In genomic region chr13:31159306-31159705, GRCh38 we compare ENCODE assay signal across 2 cellular contexts.
TF ChIP-seq lines count a peak whose summit lies in the region.

No MANE protein-coding gene starts in this region.

TF ChIP-seq in A549, 52 proteins besides CTCF, POLR2A, EP300 and RAD21 (continued from another document):
- no peak for TF ChIP-seq USF2 (IDR thresholded peaks at IDR 0.05)
- TF ChIP-seq HOXB13 (CRISPR knock-in tag; IDR thresholded peaks at IDR 0.05; ENCODE audit: low read depth) = no peak

TF ChIP-seq in WTC11, 78 proteins besides CTCF, POLR2A, EP300 and RAD21 (continued from another document):
- TF ChIP-seq E2F5 (CRISPR knock-in tag; IDR thresholded peaks at IDR 0.05) (no peak), ATF6 (CRISPR knock-in tag; IDR thresholded peaks at IDR 0.05) (no peak), CDX4 (CRISPR knock-in tag; IDR thresholded peaks at IDR 0.05; ENCODE audit: borderline replicate concordance) (no peak), ZNF317 (CRISPR knock-in tag; IDR thresholded peaks at IDR 0.05; ENCODE audit: borderline replicate concordance, low read depth) (no peak), ZNF138 (CRISPR knock-in tag; conservative IDR thresholded peaks at IDR 0.05) (no peak), RORB (CRISPR knock-in tag; IDR thresholded peaks at IDR 0.05) (no peak), TEAD1 (CRISPR knock-in tag; IDR thresholded peaks at IDR 0.05) (no peak), HMGA2 (CRISPR knock-in tag; IDR thresholded peaks at IDR 0.05) (no peak), EMX1 (CRISPR knock-in tag; IDR thresholded peaks at IDR 0.05) (no peak), NR1H2 (CRISPR knock-in tag; IDR thresholded peaks at IDR 0.05) (no peak), ETV6 (CRISPR knock-in tag; IDR thresholded peaks at IDR 0.05) (no peak), MYBL2 (CRISPR knock-in tag; IDR thresholded peaks at IDR 0.05) (no peak)
- TF ChIP-seq, protein P1, sequence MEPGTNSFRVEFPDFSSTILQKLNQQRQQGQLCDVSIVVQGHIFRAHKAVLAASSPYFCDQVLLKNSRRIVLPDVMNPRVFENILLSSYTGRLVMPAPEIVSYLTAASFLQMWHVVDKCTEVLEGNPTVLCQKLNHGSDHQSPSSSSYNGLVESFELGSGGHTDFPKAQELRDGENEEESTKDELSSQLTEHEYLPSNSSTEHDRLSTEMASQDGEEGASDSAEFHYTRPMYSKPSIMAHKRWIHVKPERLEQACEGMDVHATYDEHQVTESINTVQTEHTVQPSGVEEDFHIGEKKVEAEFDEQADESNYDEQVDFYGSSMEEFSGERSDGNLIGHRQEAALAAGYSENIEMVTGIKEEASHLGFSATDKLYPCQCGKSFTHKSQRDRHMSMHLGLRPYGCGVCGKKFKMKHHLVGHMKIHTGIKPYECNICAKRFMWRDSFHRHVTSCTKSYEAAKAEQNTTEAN (CRISPR knock-in tag; IDR thresholded peaks at IDR 0.05) = no peak
- TF ChIP-seq, protein P2, sequence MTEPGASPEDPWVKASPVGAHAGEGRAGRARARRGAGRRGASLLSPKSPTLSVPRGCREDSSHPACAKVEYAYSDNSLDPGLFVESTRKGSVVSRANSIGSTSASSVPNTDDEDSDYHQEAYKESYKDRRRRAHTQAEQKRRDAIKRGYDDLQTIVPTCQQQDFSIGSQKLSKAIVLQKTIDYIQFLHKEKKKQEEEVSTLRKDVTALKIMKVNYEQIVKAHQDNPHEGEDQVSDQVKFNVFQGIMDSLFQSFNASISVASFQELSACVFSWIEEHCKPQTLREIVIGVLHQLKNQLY (CRISPR knock-in tag; IDR thresholded peaks at IDR 0.05) = no peak
